In genomic region chr14:50524071-50524470, GRCh38 we compare ENCODE assay signal across 11 cellular contexts. TPM values are rescaled to one million over a fixed set of nuclear protein-coding genes. Genes with fewer than 3 reads are reported as not detected.
DNase-seq lines count a peak whose midpoint lies in the region; ATAC-seq, FAIRE-seq and TF ChIP-seq lines count a peak whose summit lies in the region.
"Had no signal": no experiment of that assay in that cellular context is flagged by ENCODE, and none has a peak within 500 bp of the region (broad histone marks: within the 10 kb centered on the region; RNA-seq: fewer than 3 reads in every experiment).

No MANE protein-coding gene starts in this region.

- no peak for TF ChIP-seq CTCF in CD4-positive, alpha-beta T cell (IDR thresholded peaks at IDR 0.05)

- no peak for ATAC-seq in CD4-positive, alpha-beta T cell (ENCODE audit: poor library complexity)
- ATAC-seq in GM18867 (IDR thresholded peaks at IDR 0.05; ENCODE audit: unreplicated experiment), result peak; percentile 30
- ATAC-seq in HG03159 (IDR thresholded peaks at IDR 0.05; ENCODE audit: unreplicated experiment), result peak; percentile 50
- no peak for ATAC-seq in aorta (ENCODE audit: low FRiP score)

- H3K4me3 ChIP-seq in aorta (ENCODE audit: low read length in 2 of 2), result no peak overlapping the region

- CTCF ChIA-PET in CD4-positive, alpha-beta T cell (lab: Charles Lee), result no interaction called here

- no peaks in the 10 kb centered on the region for H3K36me3 ChIP-seq in aorta (ENCODE audit: control insufficient read depth in 1 of 2, insufficient read depth in 2 of 2, low read length in 1 of 2)

- FAIRE-seq in RCC 7860 (lab: Jason Lieb, UNC), result no peak
- FAIRE-seq: D721Med had no signal

- H3K27ac Mint-ChIP-seq in CD4-positive, alpha-beta T cell, result peak overlapping the region; percentile 5

- H3K9me3 Mint-ChIP-seq in CD4-positive, alpha-beta T cell, result no peaks in the 10 kb centered on the region

- POLR2A ChIA-PET in CD4-positive, alpha-beta T cell (lab: Charles Lee), result interaction anchor here (1.2 kb wide), 1 partner anchor 160 kb away, joined by 3 read pairs; no protein-coding TSS in a partner anchor

- H3K27me3 ChIP-seq in CD4-positive, alpha-beta T cell (ENCODE audit: control insufficient read depth, insufficient read depth, low read length), result no peaks in the 10 kb centered on the region
- no peaks in the 10 kb centered on the region for H3K27me3 ChIP-seq in aorta (ENCODE audit: control insufficient read depth in 1 of 2, insufficient read depth in 2 of 2, low read length in 1 of 2)

- no peaks in the 10 kb centered on the region for H3K9me3 ChIP-seq in CD4-positive, alpha-beta T cell (ENCODE audit: control insufficient read depth, low read length)
- H3K9me3 ChIP-seq in aorta (ENCODE audit: control insufficient read depth, low read length), result no peaks in the 10 kb centered on the region

- 67 to 74% methylated on average over 2 of the region's 2 CpGs for WGBS in aorta, 2 donors

- peaks cover 7% of the 10 kb centered on the region for H3K36me3 Mint-ChIP-seq in CD4-positive, alpha-beta T cell (ENCODE audit: low read depth)

- peaks cover 1 to 4% of the 10 kb centered on the region in 2 donors for H3K4me1 ChIP-seq in aorta (ENCODE audit: control insufficient read depth in 1 of 2, insufficient read depth in 2 of 2, low read length in 2 of 2)

- H3K27me3 Mint-ChIP-seq in CD4-positive, alpha-beta T cell, result no peaks in the 10 kb centered on the region

- no peak for TF ChIP-seq POLR2A in erythroblast (IDR thresholded peaks at IDR 0.05; ENCODE audit: low read length)

- peaks cover 65% of the 10 kb centered on the region for H3K4me1 Mint-ChIP-seq in CD4-positive, alpha-beta T cell (ENCODE audit: low read depth)

- no peak for DNase-seq in CD4-positive, alpha-beta T cell
- no peak for DNase-seq in NCI-H2107 treated with DMSO at 0.1 percent for 48 hours (lab: John Stamatoyannopoulos, UW; ENCODE audit: unreplicated experiment)
- DNase-seq in erythroblast (lab: John Stamatoyannopoulos, UW), result no peak
- no peak for DNase-seq in RCC 7860 (ENCODE audit: low spot score)
- no peak for DNase-seq in aorta
- DNase-seq: effector memory CD4-positive, alpha-beta T cell; NCI-H187 treated with DMSO at 0.1 percent for 48 hours had no signal

- no peak overlapping the region for H3K27ac ChIP-seq in CD4-positive, alpha-beta T cell (ENCODE audit: low read depth, low read length)
- H3K27ac ChIP-seq in cingulate gyrus (ENCODE audit: low read depth, low read length), result peak overlapping the region; percentile 11
- H3K27ac ChIP-seq in aorta (ENCODE audit: low read depth in 1 of 2, low read length in 2 of 2), result no peak overlapping the region

- intact Hi-C loops in CD4-positive, alpha-beta T cell (cut with DNase I, micrococcal nuclease), result no loop called here
- intact Hi-C loops in aorta (cut with DNase I), result no loop called here

- H3K4me3 Mint-ChIP-seq in CD4-positive, alpha-beta T cell, result peak overlapping the region; percentile 30

RNA-seq across cellular contexts. Expression of gene MAP4K5, which starts 8.3 kb away (rescaled TPM):
- 10 to 100 TPM; 32.4 to 34.5 TPM for total RNA-seq in CD4-positive, alpha-beta T cell
- 10 to 100 TPM; 53.9 to 67.0 TPM for total RNA-seq in aorta
- 10 to 100 TPM; 16.0 to 23.0 TPM for polyA plus RNA-seq in aorta

RNA-seq across cellular contexts. Expression of gene ATL1, which starts 35.9 kb away (rescaled TPM):
- 1 to 10 TPM; 1.2 TPM for total RNA-seq in CD4-positive, alpha-beta T cell
- total RNA-seq in aorta, result 10 to 100 TPM in 1 of 2 donors, 1 to 10 TPM in 1; 9.2 to 11.0 TPM
- polyA plus RNA-seq in aorta, result 1 to 10 TPM; 3.9 to 8.1 TPM

Comparison
In these comparisons a context has a peak if more than half of its experiments do, and no peak if none do; other contexts are left out.
1. ATAC-seq: peak in GM18867 (single experiment) and HG03159 (single experiment); none in CD4-positive, alpha-beta T cell (single experiment) and aorta (single experiment).
2. RNA of gene ATL1, which starts 35.9 kb away (total RNA-seq): 9.2 to 11.0 TPM in aorta; 1.2 TPM in CD4-positive, alpha-beta T cell; every median in the first group is over 4 times any median in the second.